ENCODE assay signal across 17 cellular contexts in the genomic region with DNA sequence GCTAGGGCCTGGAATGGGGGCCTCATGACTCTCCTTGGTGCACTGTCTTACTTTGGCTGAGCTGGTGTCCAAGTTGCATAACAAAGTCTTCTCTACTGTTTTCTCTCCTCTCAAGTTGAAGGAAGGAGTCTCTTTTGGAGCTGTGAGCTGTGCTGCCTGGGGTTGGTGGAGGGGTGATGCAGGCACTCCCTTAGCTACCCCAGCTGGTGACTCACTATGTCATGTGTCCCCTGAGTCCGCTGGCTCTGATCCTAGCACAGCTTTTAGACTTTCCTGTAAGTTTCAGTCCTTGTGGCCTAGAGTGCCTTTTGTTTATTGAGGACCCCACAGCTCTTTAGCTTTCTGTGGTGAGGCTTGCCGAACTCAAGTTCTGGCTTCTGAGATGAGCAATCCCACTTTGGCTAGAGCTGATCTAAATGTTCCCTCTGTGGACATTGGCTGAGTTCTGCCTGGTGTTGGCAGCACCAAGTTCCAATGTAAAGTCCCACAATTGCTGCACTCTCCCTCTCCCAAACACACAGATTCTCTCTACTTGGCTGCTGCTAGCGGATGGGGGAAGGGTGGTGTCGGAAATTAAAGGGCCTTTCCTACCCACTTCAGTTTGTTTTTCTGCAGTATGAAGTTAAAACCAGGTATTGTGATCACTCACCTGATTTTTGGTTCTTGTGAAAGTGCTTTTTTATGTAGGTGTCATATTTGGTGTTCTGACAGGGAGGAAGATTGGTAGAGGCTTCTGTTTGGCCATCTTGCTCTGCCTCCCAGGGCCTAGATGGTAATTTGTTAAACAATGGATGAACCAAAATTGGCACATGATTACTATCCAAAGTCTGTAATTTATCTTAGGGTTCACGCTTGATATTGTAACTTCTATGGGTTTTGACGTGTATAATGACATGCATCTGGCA.
A peak's percentile ranks its signal among the peaks of the same experiment; 100 is the strongest.
DNase-seq lines count a peak whose midpoint lies in the region; ATAC-seq and TF ChIP-seq lines count a peak whose summit lies in the region.
"Had no signal": no experiment of that assay in that cellular context is flagged by ENCODE, and none has a peak within 500 bp of the region (broad histone marks: within the 10 kb centered on the region; RNA-seq: fewer than 3 reads in every experiment).

No MANE protein-coding gene starts in this region.

- H2AK5ac ChIP-seq in mesenchymal stem cell (ENCODE audit: low read length, severe bottlenecking): no peak overlapping the region

- H3K4me2 ChIP-seq in mesenchymal stem cell (ENCODE audit: low read length, poor library complexity, severe bottlenecking): no peak overlapping the region
- no peak overlapping the region for H3K4me2 ChIP-seq in MM.1S (ENCODE audit: low read depth, low read length)
- H3K4me2 ChIP-seq: KMS-11 had no signal

- H2BK5ac ChIP-seq in mesenchymal stem cell (ENCODE audit: low read depth, low read length, poor library complexity, severe bottlenecking): no peak overlapping the region

- no peak overlapping the region for H3K4ac ChIP-seq in mesenchymal stem cell (ENCODE audit: low read depth in 1 of 2, low read length in 2 of 2)

- H2BK120ac ChIP-seq in mesenchymal stem cell (ENCODE audit: low read depth, low read length): no peak overlapping the region

- DNase-seq in HCEC 1CT (peak; percentile 43), NCI-H446 treated with DMSO at 0.1 percent for 48 hours (lab: John Stamatoyannopoulos, UW) (peak; percentile 62), cardiac fibroblast (ENCODE audit: low read depth in 2 of 2) (peak; percentile 8 to 44), mesenchymal stem cell (peak; percentile 53), posterior vena cava (ENCODE audit: low spot score) (no peak), MM.1S (no peak)
- DNase-seq: activated CD8-positive, alpha-beta memory T cell treated with anti-CD3 and anti-CD28 coated beads, Interleukin-2, amount 50 U/mL, for 4 hours; DMS53; GOT3; kidney glomerular epithelial cell; NCI-H1694; NCI-H524 had no signal

- peaks cover 14% of the 10 kb centered on the region for H3K79me1 ChIP-seq in mesenchymal stem cell (replicated peaks; ENCODE audit: low read length, poor library complexity, severe bottlenecking)

- no peak overlapping the region for H2BK12ac ChIP-seq in mesenchymal stem cell (ENCODE audit: low read length in 2 of 2)

- peaks cover 4% of the 10 kb centered on the region for H3K4me1 ChIP-seq in mesenchymal stem cell (ENCODE audit: control insufficient read depth, insufficient read depth, low read depth, low read length)
- no peaks in the 10 kb centered on the region for H3K4me1 ChIP-seq in MM.1S (ENCODE audit: low read length)

- WGBS in mesenchymal stem cell: 86% methylated on average over 4 of the region's 6 CpGs

- H3K9me3 ChIP-seq in mesenchymal stem cell (ENCODE audit: control insufficient read depth, low read length) (peaks cover 7% of the 10 kb centered on the region), MM.1S (replicated peaks; ENCODE audit: insufficient read depth, low read length) (no peaks in the 10 kb centered on the region)

- H3K36me3 ChIP-seq in mesenchymal stem cell (ENCODE audit: control insufficient read depth in 1 of 2, insufficient read depth in 2 of 2, low read depth in 1 of 2, low read length in 2 of 2) (no peaks in the 10 kb centered on the region), MM.1S (replicated peaks; ENCODE audit: insufficient read depth, low read length) (no peaks in the 10 kb centered on the region)

- no peak overlapping the region for H3K27ac ChIP-seq in mesenchymal stem cell (ENCODE audit: low read length, poor library complexity, severe bottlenecking)
- no peak overlapping the region for H3K27ac ChIP-seq in MM.1S (ENCODE audit: low read length)
- H3K27ac ChIP-seq: KMS-11 had no signal

- H3K9ac ChIP-seq in mesenchymal stem cell (ENCODE audit: low read length) (no peak overlapping the region), MM.1S (ENCODE audit: low read length) (no peak overlapping the region)
- H3K9ac ChIP-seq: KMS-11 had no signal

- no peaks in the 10 kb centered on the region for H3K79me2 ChIP-seq in MM.1S (ENCODE audit: low read length)

- no peak overlapping the region for H2BK15ac ChIP-seq in mesenchymal stem cell (ENCODE audit: low read depth, poor library complexity, severe bottlenecking)

- H2AFZ ChIP-seq in mesenchymal stem cell (ENCODE audit: low read depth, low read length) (no peak overlapping the region), MM.1S (ENCODE audit: low read length) (no peak overlapping the region)

- H3K18ac ChIP-seq in mesenchymal stem cell (ENCODE audit: low read depth in 1 of 2, low read length in 2 of 2): no peak overlapping the region

- no peak overlapping the region for H3K23ac ChIP-seq in mesenchymal stem cell (ENCODE audit: low read length in 2 of 2)

- H3K27me3 ChIP-seq in mesenchymal stem cell (ENCODE audit: control insufficient read depth in 1 of 2, insufficient read depth in 1 of 2, low read length in 2 of 2) (no peaks in the 10 kb centered on the region), MM.1S (replicated peaks; ENCODE audit: insufficient read depth, low read length) (no peaks in the 10 kb centered on the region)

- no peak for ATAC-seq in HG03097 (IDR thresholded peaks at IDR 0.05; ENCODE audit: low FRiP score, unreplicated experiment)
- no peak for ATAC-seq in HG02642 (IDR thresholded peaks at IDR 0.05; ENCODE audit: poor library complexity, unreplicated experiment)
- ATAC-seq: activated CD4-positive, CD25-positive, alpha-beta regulatory T cell treated with anti-CD3 and anti-CD28 coated beads, Interleukin-2, amount 50 U/mL, for 24 hours; Panc1 had no signal

- H4K8ac ChIP-seq in mesenchymal stem cell (ENCODE audit: low read length): no peak overlapping the region

- H3F3A ChIP-seq in MM.1S (ENCODE audit: insufficient read depth, low read length): no peaks in the 10 kb centered on the region

- H4K91ac ChIP-seq in mesenchymal stem cell (ENCODE audit: low read length): no peak overlapping the region

- TF ChIP-seq CTCF in cardiac fibroblast (IDR thresholded peaks at IDR 0.05; ENCODE audit: low read depth, low read length) (no peak), MM.1S (IDR thresholded peaks at IDR 0.05; ENCODE audit: low read length) (no peak)

- H3K4me3 ChIP-seq in cardiac fibroblast (replicated peaks in 1 of 2; ENCODE audit: low read depth in 2 of 2, low read length in 2 of 2) (no peak overlapping the region), mesenchymal stem cell (ENCODE audit: insufficient read depth in 1 of 2, low read depth in 1 of 2, low read length in 2 of 2) (no peak overlapping the region), MM.1S (ENCODE audit: low read length) (no peak overlapping the region)

- intact Hi-C loops in posterior vena cava (cut with DNase I): no loop called here

- H4K20me1 ChIP-seq in MM.1S (ENCODE audit: insufficient read depth, low read length): no peaks in the 10 kb centered on the region; the same call in 1 of the 2 replicates

- no peak overlapping the region for H3K14ac ChIP-seq in mesenchymal stem cell (ENCODE audit: low read length in 2 of 2)

- no peaks in the 10 kb centered on the region for H3K9me2 ChIP-seq in MM.1S (replicated peaks; ENCODE audit: insufficient read depth, low read length)

Comparison
In these comparisons a context has a peak if more than half of its experiments do, and no peak if none do; other contexts are left out.
1. DNase-seq: peak in HCEC 1CT (single experiment), NCI-H446 treated with DMSO at 0.1 percent for 48 hours (single experiment), cardiac fibroblast (2 of 2) and mesenchymal stem cell (single experiment); none in posterior vena cava (single experiment) and MM.1S (single experiment).